ENCODE assay signal across 30 cellular contexts in the genomic region with DNA sequence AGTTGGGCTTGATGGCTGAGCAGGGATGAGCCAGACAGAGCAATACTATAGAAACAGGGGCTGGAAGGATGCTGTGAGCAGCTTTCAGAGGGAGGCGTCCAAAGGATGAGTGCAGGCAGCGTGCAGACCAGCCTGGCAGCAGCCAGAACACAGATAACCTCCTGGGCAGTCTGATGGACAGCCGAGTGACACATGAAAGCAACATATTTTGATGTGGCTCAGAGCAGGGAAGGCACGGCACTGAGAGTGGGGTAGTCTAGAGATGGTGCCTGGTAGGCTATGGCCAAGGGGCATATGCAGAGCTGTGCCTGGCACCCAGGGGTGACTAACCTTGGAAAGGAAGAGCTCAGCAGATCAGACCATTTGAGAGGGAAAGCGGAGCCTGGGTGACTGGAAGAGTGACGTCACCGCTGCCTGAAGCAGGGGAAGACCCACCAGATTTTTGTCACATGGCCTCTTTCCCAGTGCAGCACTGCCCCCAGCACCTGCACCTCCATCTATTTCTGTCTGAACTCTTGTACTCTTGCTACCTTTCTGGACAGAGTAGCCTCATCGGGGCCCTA. TPM values are rescaled to one million over a fixed set of nuclear protein-coding genes. Genes with fewer than 3 reads are reported as not detected.
"Had no signal": no experiment of that assay in that cellular context is flagged by ENCODE, and none has a peak within 500 bp of the region (broad histone marks: within the 10 kb centered on the region; RNA-seq: fewer than 3 reads in every experiment).

No MANE protein-coding gene starts in this region.

- H3K27ac ChIP-seq: Peyer's patch, RWPE1, VCaP had no signal

- H3K27ac Mint-ChIP-seq: activated CD8-positive, alpha-beta T cell treated with anti-CD3 and anti-CD28 coated beads for 36 hours; activated naive CD4-positive, alpha-beta T cell treated with anti-CD3 and anti-CD28 coated beads, Interleukin-2, amount 50 U/mL, for 24 hours; activated naive CD8-positive, alpha-beta T cell treated with anti-CD3 and anti-CD28 coated beads, Interleukin-2, amount 50 U/mL, for 24 hours had no signal

- ATAC-seq: activated CD8-positive, alpha-beta T cell treated with anti-CD3 and anti-CD28 coated beads for 36 hours; activated naive CD8-positive, alpha-beta T cell treated with anti-CD3 and anti-CD28 coated beads, Interleukin-2, amount 50 U/mL, for 24 hours had no signal

- H3K9me3 ChIP-seq: Peyer's patch had no signal

- H3K9me3 Mint-ChIP-seq: activated CD8-positive, alpha-beta T cell treated with anti-CD3 and anti-CD28 coated beads for 36 hours; activated naive CD4-positive, alpha-beta T cell treated with anti-CD3 and anti-CD28 coated beads, Interleukin-2, amount 50 U/mL, for 24 hours; activated naive CD8-positive, alpha-beta T cell treated with anti-CD3 and anti-CD28 coated beads, Interleukin-2, amount 50 U/mL, for 24 hours; brain; central memory CD8-positive, alpha-beta T cell had no signal

- H3K4me3 Mint-ChIP-seq: activated CD8-positive, alpha-beta T cell treated with anti-CD3 and anti-CD28 coated beads for 36 hours; activated naive CD4-positive, alpha-beta T cell treated with anti-CD3 and anti-CD28 coated beads, Interleukin-2, amount 50 U/mL, for 24 hours; activated naive CD8-positive, alpha-beta T cell treated with anti-CD3 and anti-CD28 coated beads, Interleukin-2, amount 50 U/mL, for 24 hours; brain; central memory CD8-positive, alpha-beta T cell had no signal

- H3K27me3 ChIP-seq: Peyer's patch had no signal

- H3K36me3 Mint-ChIP-seq: activated naive CD4-positive, alpha-beta T cell treated with anti-CD3 and anti-CD28 coated beads, Interleukin-2, amount 50 U/mL, for 24 hours had no signal

- H3K4me3 ChIP-seq: Peyer's patch had no signal

- DNase-seq: activated CD4-positive, CD25-positive, alpha-beta regulatory T cell; activated CD8-positive, alpha-beta memory T cell treated with anti-CD3 and anti-CD28 coated beads, Interleukin-2, amount 50 U/mL, for 48 hours; activated CD8-positive, alpha-beta T cell treated with anti-CD3 and anti-CD28 coated beads for 36 hours; activated effector memory CD4-positive, alpha-beta T cell treated with Interleukin-2 at 50 U/mL for 16 hours; activated naive CD4-positive, alpha-beta T cell; activated naive CD8-positive, alpha-beta T cell treated with anti-CD3 and anti-CD28 coated beads, Interleukin-2, amount 50 U/mL, for 24 hours; activated T-cell treated with anti-CD3 and anti-CD28 coated beads, Interleukin-2, amount 50 U/mL, for 1 hour; amygdala; KG1; NCI-H1092; NCI-H1417 treated with DMSO at 0.1 percent for 48 hours; NCI-H1694; NCI-H2029; NCI-H2107; NCI-H2171 treated with DMSO at 0.1 percent for 48 hours; NCI-H226; NCI-H526; NCI-H82; OCI-M1; Peyer's patch; Right ventricle myocardium superior had no signal

- H3K27me3 Mint-ChIP-seq: activated CD8-positive, alpha-beta T cell treated with anti-CD3 and anti-CD28 coated beads for 36 hours; activated naive CD4-positive, alpha-beta T cell treated with anti-CD3 and anti-CD28 coated beads, Interleukin-2, amount 50 U/mL, for 24 hours; activated naive CD8-positive, alpha-beta T cell treated with anti-CD3 and anti-CD28 coated beads, Interleukin-2, amount 50 U/mL, for 24 hours; central memory CD8-positive, alpha-beta T cell had no signal

RNA-seq across cellular contexts. Expression of gene CDA, which starts 48.0 kb away (rescaled TPM):
- total RNA-seq: activated CD8-positive, alpha-beta T cell treated with anti-CD3 and anti-CD28 coated beads for 36 hours; astrocyte; LHCN-M2; SK-MEL-5; T-helper 2 cell treated with Interferon-gamma antibody and Interleukin-4, amounts not matched to agents 100 ng/mL and 5 ng/mL, for 36 hours had no signal
